Comparison of ENCODE assay signal across 2 cellular contexts in genomic region chr21:39097335-39097861, GRCh38.
A peak's percentile ranks its signal among the peaks of the same experiment; 100 is the strongest.
TF ChIP-seq lines count a peak whose summit lies in the region.

No MANE protein-coding gene starts in this region.

TF ChIP-seq in IMR-90, 13 proteins besides CTCF, POLR2A, EP300 and RAD21:
- TF ChIP-seq RFX5 (IDR thresholded peaks at IDR 0.05; ENCODE audit: low read depth, low read length) (no peak), RCOR1 (IDR thresholded peaks at IDR 0.05; ENCODE audit: insufficient replicate concordance, low read length) (no peak), MAFK (IDR thresholded peaks at IDR 0.05; ENCODE audit: low read depth, low read length) (no peak), MAZ (IDR thresholded peaks at IDR 0.05; ENCODE audit: borderline replicate concordance, low read depth, low read length) (no peak), ELK1 (IDR thresholded peaks at IDR 0.05; ENCODE audit: borderline replicate concordance, low read depth, low read length) (no peak), CEBPB (IDR thresholded peaks at IDR 0.05; ENCODE audit: low read depth, low read length) (no peak), FOS (IDR thresholded peaks at IDR 0.05; ENCODE audit: low read depth, low read length) (no peak), BHLHE40 (IDR thresholded peaks at IDR 0.05; ENCODE audit: low read depth, low read length) (no peak), MXI1 (IDR thresholded peaks at IDR 0.05; ENCODE audit: borderline replicate concordance, low read depth, low read length) (no peak), NFE2L2 (IDR thresholded peaks at IDR 0.05; ENCODE audit: low read depth, low read length) (no peak), SMC3 (IDR thresholded peaks at IDR 0.05; ENCODE audit: low read depth, low read length) (no peak), CHD1 (IDR thresholded peaks at IDR 0.05; ENCODE audit: low read depth, low read length) (no peak), USF2 (IDR thresholded peaks at IDR 0.05; ENCODE audit: low read depth, low read length) (no peak)

TF ChIP-seq in HepG2, 621 proteins besides CTCF, POLR2A, EP300 and RAD21:
- no peak for TF ChIP-seq POGK (CRISPR knock-in tag; conservative IDR thresholded peaks at IDR 0.05)
- TF ChIP-seq ZBTB38 (CRISPR knock-in tag; IDR thresholded peaks at IDR 0.05), result peak; percentile 89
- peak; percentile 34; the same call in 1 of the 2 replicates for TF ChIP-seq ZFX (CRISPR knock-in tag; IDR thresholded peaks at IDR 0.05; ENCODE audit: low read depth)
- peak; percentile 71 for TF ChIP-seq ZNF770 (CRISPR knock-in tag; IDR thresholded peaks at IDR 0.05)
- peak; percentile 20; the same call in 1 of the 2 replicates for TF ChIP-seq ZBTB4 (CRISPR knock-in tag; IDR thresholded peaks at IDR 0.05; ENCODE audit: borderline replicate concordance)
- no peak for TF ChIP-seq ZSCAN31 (CRISPR knock-in tag; IDR thresholded peaks at IDR 0.05; ENCODE audit: low read depth)
- no peak for TF ChIP-seq ZNF746 (CRISPR knock-in tag; IDR thresholded peaks at IDR 0.05)
- TF ChIP-seq MAX (IDR thresholded peaks at IDR 0.05), result peak; percentile 12; the same call in 1 of the 2 replicates
- TF ChIP-seq FIP1L1 (IDR thresholded peaks at IDR 0.05; ENCODE audit: borderline replicate concordance, insufficient read depth, low read depth, low read length), result no peak
- peak; percentile 35; the same call in 1 of the 2 replicates for TF ChIP-seq HOXA3 (CRISPR knock-in tag; IDR thresholded peaks at IDR 0.05)
- no peak for TF ChIP-seq ZNF451 (CRISPR knock-in tag; IDR thresholded peaks at IDR 0.05)
- TF ChIP-seq ZNF687 (CRISPR knock-in tag; IDR thresholded peaks at IDR 0.05), result peak; percentile 84
